1 cellular context compared by ENCODE assay signal in genomic region chr6:47075741-47076421, GRCh38.
TF ChIP-seq lines count a peak whose summit lies in the region.

No MANE protein-coding gene starts in this region.

TF ChIP-seq in HepG2, 621 proteins besides CTCF, POLR2A, EP300 and RAD21 (continues in another document):
- TF ChIP-seq HNF1A (IDR thresholded peaks at IDR 0.05; ENCODE audit: low read depth) (peak; percentile 70), HNF1A (CRISPR knock-in tag; IDR thresholded peaks at IDR 0.05; ENCODE audit: borderline replicate concordance) (peak; percentile 91), ZNF574 (CRISPR knock-in tag; IDR thresholded peaks at IDR 0.05) (peak; percentile 73), ATF2 (CRISPR knock-in tag; IDR thresholded peaks at IDR 0.05) (peak; percentile 87), MLX (CRISPR knock-in tag; IDR thresholded peaks at IDR 0.05) (peak; percentile 83), TFDP2 (CRISPR knock-in tag; IDR thresholded peaks at IDR 0.05) (peak; percentile 45; the same call in 1 of the 2 replicates), ZSCAN21 (CRISPR knock-in tag; IDR thresholded peaks at IDR 0.05; ENCODE audit: borderline replicate concordance) (0 out of 2 replicates have a peak, but pooled peaks have one; percentile 59), ZNF878 (CRISPR knock-in tag; IDR thresholded peaks at IDR 0.05) (peak; percentile 54; the same call in 1 of the 2 replicates), MXD3 (CRISPR knock-in tag; IDR thresholded peaks at IDR 0.05) (0 out of 2 replicates have a peak, but pooled peaks have one; percentile 30), ZNF362 (CRISPR knock-in tag; IDR thresholded peaks at IDR 0.05; ENCODE audit: borderline replicate concordance) (peak; percentile 89), GLI4 (CRISPR knock-in tag; IDR thresholded peaks at IDR 0.05; ENCODE audit: borderline replicate concordance) (no peak), ELF3 (CRISPR knock-in tag; IDR thresholded peaks at IDR 0.05) (peak; percentile 89), ZXDC (CRISPR knock-in tag; IDR thresholded peaks at IDR 0.05) (peak; percentile 86), ZNF281 (CRISPR knock-in tag; IDR thresholded peaks at IDR 0.05; ENCODE audit: borderline replicate concordance) (peak; percentile 76; the same call in 1 of the 2 replicates), ATF4 (CRISPR knock-in tag; IDR thresholded peaks at IDR 0.05) (peak in 1 of 2 experiments; percentile 88; a peak in 2 of 4 replicates), ZNF747 (CRISPR knock-in tag; IDR thresholded peaks at IDR 0.05; ENCODE audit: borderline replicate concordance) (0 out of 2 replicates have a peak, but pooled peaks have one; percentile 43), ZNF740 (CRISPR knock-in tag; IDR thresholded peaks at IDR 0.05) (no peak), MYNN (CRISPR knock-in tag; IDR thresholded peaks at IDR 0.05; ENCODE audit: low read depth) (peak; percentile 31; the same call in 1 of the 2 replicates), PPARG (CRISPR knock-in tag; conservative IDR thresholded peaks at IDR 0.05) (peak; percentile 73; the same call in 1 of the 2 replicates), BRD4 (CRISPR knock-in tag; IDR thresholded peaks at IDR 0.05) (peak; percentile 91), E2F5 (CRISPR knock-in tag; conservative IDR thresholded peaks at IDR 0.05) (no peak), RELA (CRISPR knock-in tag; IDR thresholded peaks at IDR 0.05) (peak; percentile 75), NFYC (CRISPR knock-in tag; IDR thresholded peaks at IDR 0.05) (0 out of 2 replicates have a peak, but pooled peaks have one; percentile 19), DMAP1 (CRISPR knock-in tag; IDR thresholded peaks at IDR 0.05) (peak; percentile 60), MYC (CRISPR knock-in tag; IDR thresholded peaks at IDR 0.05; ENCODE audit: borderline replicate concordance) (peak; percentile 53; the same call in 1 of the 2 replicates), ZNF746 (CRISPR knock-in tag; IDR thresholded peaks at IDR 0.05) (peak; percentile 82; the same call in 1 of the 2 replicates), SIN3A (IDR thresholded peaks at IDR 0.05; ENCODE audit: borderline replicate concordance, low read depth, low read length) (0 out of 2 replicates have a peak, but pooled peaks have one; percentile 55), ZSCAN12 (CRISPR knock-in tag; IDR thresholded peaks at IDR 0.05) (no peak), SALL1 (CRISPR knock-in tag; IDR thresholded peaks at IDR 0.05) (peak; percentile 87), DPF2 (CRISPR knock-in tag; IDR thresholded peaks at IDR 0.05; ENCODE audit: borderline replicate concordance, low read depth) (peak; percentile 93), TFDP1 (CRISPR knock-in tag; IDR thresholded peaks at IDR 0.05; ENCODE audit: borderline replicate concordance) (0 out of 2 replicates have a peak, but pooled peaks have one; percentile 68), POLR2AphosphoS5 (IDR thresholded peaks at IDR 0.05; ENCODE audit: low read depth, low read length) (peak; percentile 40; the same call in 1 of the 2 replicates), ELF4 (CRISPR knock-in tag; IDR thresholded peaks at IDR 0.05; ENCODE audit: borderline replicate concordance) (0 out of 2 replicates have a peak, but pooled peaks have one; percentile 66)
